Comparison of ENCODE assay signal across 26 cellular contexts in the genomic region with DNA sequence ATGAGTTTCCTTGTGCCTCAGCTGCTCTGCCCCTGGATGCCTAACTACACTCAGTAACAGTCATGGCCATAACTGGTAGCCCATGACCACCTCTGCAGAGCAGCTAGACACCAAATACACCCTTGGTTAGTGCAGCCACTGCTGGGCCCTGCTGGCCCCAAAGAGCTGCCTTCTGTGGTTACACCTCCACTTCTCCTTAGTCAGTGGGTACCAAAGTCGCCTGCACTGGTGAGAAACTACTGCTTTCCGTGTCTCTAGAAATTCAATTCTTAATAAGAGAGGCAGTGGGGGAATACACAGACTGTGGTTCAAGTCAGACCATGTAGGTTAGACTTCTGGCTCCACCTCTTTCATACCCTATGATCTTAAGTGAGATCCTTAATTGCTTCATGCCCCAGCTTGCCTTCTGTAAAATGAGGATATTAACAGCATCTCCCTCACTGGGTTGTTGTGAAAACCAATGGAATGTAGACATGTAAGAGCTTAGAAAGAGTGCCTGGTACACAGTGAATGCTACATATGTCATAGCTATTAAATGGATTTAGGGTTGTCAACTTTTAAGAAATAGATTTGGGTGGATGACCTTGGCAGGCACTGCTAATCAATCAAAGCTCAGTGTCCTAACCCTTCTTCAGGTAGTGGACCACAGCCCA. TPM values are rescaled to one million over a fixed set of nuclear protein-coding genes. Genes with fewer than 3 reads are reported as not detected.
A peak's percentile ranks its signal among the peaks of the same experiment; 100 is the strongest.
DNase-seq lines count a peak whose midpoint lies in the region; ATAC-seq and TF ChIP-seq lines count a peak whose summit lies in the region.
"Had no signal": no experiment of that assay in that cellular context is flagged by ENCODE, and none has a peak within 500 bp of the region (broad histone marks: within the 10 kb centered on the region; RNA-seq: fewer than 3 reads in every experiment).

No MANE protein-coding gene starts in this region.

- peaks cover 18% of the 10 kb centered on the region for H3K4me1 ChIP-seq in CD8-positive, alpha-beta memory T cell (ENCODE audit: insufficient read depth, low read length)
- H3K4me1 ChIP-seq in foreskin keratinocyte = peaks cover 6% of the 10 kb centered on the region
- H3K4me1 ChIP-seq: prostate gland had no signal

- ATAC-seq in foreskin keratinocyte = peak; percentile 26
- peak; percentile 82 for ATAC-seq in stimulated activated effector memory CD8-positive, alpha-beta T cell treated with anti-CD3 and anti-CD28 coated beads, Interleukin-12 subunit alpha, Interleukin-12 subunit beta, amount 100 ng/mL, for 72 hours
- no peak for ATAC-seq in HG02981 (IDR thresholded peaks at IDR 0.05; ENCODE audit: unreplicated experiment)
- no peak for ATAC-seq in HG02973 (IDR thresholded peaks at IDR 0.05; ENCODE audit: unreplicated experiment)
- ATAC-seq: left lung had no signal

- no peaks in the 10 kb centered on the region for H3K27me3 ChIP-seq in CD8-positive, alpha-beta memory T cell (ENCODE audit: insufficient read depth, low read length, poor library complexity, severe bottlenecking)
- no peaks in the 10 kb centered on the region for H3K27me3 ChIP-seq in foreskin keratinocyte
- H3K27me3 ChIP-seq: left lung, SJCRH30 had no signal

- DNase-seq in CD8-positive, alpha-beta memory T cell = no peak
- no peak for DNase-seq in activated T-helper 1 cell treated with anti-CD3 and anti-CD28 coated beads, Interleukin-12 subunit alpha, Interleukin-12 subunit beta, Interleukin-2, Interleukin-4 antibody, amounts not matched to agents 30 ng/mL and 10 ng/mL and 1 ng/mL, durations not matched to agents 14 hours and 24 hours and 36 hours (ENCODE audit: low spot score)
- DNase-seq in foreskin keratinocyte = peak; percentile 71 to 73
- DNase-seq in stimulated activated effector memory CD8-positive, alpha-beta T cell treated with anti-CD3 and anti-CD28 coated beads, Interleukin-12 subunit alpha, Interleukin-12 subunit beta, amount 100 ng/mL, for 72 hours (ENCODE audit: low spot score in 2 of 2) = no peak
- DNase-seq in DMS153 treated with DMSO at 0.1 percent for 48 hours (lab: John Stamatoyannopoulos, UW; ENCODE audit: unreplicated experiment) = no peak
- DNase-seq in SK-N-DZ (ENCODE audit: low spot score) = no peak
- DNase-seq: ACHN; activated CD4-positive, alpha-beta T cell treated with anti-CD3 and anti-CD28 coated beads, Interleukin-2, amount 50 U/mL, for 1 hour; activated CD8-positive, alpha-beta memory T cell treated with anti-CD3 and anti-CD28 coated beads, Interleukin-2, amount 50 U/mL, for 48 hours; activated gamma-delta T cell treated with Interleukin-2 at 50 U/mL for 16 hours; amniotic stem cell; caudate nucleus; DMS153; GDM1; head of caudate nucleus; HFFc6; left lung; MM.1S; NCI-H146; NCI-H226; SJCRH30; stimulated activated CD4-positive, alpha-beta T cell treated with anti-CD3 and anti-CD28 coated beads, Interleukin-1b, Interleukin-23, amount 100 ng/mL, for 48 hours had no signal

- H3K36me3 ChIP-seq in CD8-positive, alpha-beta memory T cell (ENCODE audit: insufficient read depth, low read length) = no peaks in the 10 kb centered on the region
- H3K36me3 ChIP-seq: left lung, prostate gland had no signal

- H3K27ac Mint-ChIP-seq in CD8-positive, alpha-beta memory T cell = peak overlapping the region in 5 of 8 donors; percentile 5 to 72 (median 20)
- H3K27ac Mint-ChIP-seq in activated T-helper 1 cell treated with anti-CD3 and anti-CD28 coated beads, Interleukin-12 subunit alpha, Interleukin-12 subunit beta, Interleukin-2, Interleukin-4 antibody, amounts not matched to agents 30 ng/mL and 10 ng/mL and 1 ng/mL, durations not matched to agents 14 hours and 24 hours and 36 hours = peak overlapping the region; percentile 1
- H3K27ac Mint-ChIP-seq in stimulated activated effector memory CD8-positive, alpha-beta T cell treated with anti-CD3 and anti-CD28 coated beads, Interleukin-12 subunit alpha, Interleukin-12 subunit beta, amount 100 ng/mL, for 72 hours = no peak overlapping the region
- H3K27ac Mint-ChIP-seq: HFFc6 had no signal

- peaks cover 47 to 75% (median 61%) of the 10 kb centered on the region in 3 donors for H3K4me1 Mint-ChIP-seq in CD8-positive, alpha-beta memory T cell
- peaks cover 30% of the 10 kb centered on the region for H3K4me1 Mint-ChIP-seq in activated T-helper 1 cell treated with anti-CD3 and anti-CD28 coated beads, Interleukin-12 subunit alpha, Interleukin-12 subunit beta, Interleukin-2, Interleukin-4 antibody, amounts not matched to agents 30 ng/mL and 10 ng/mL and 1 ng/mL, durations not matched to agents 14 hours and 24 hours and 36 hours (ENCODE audit: low read depth)
- H3K4me1 Mint-ChIP-seq in stimulated activated effector memory CD8-positive, alpha-beta T cell treated with anti-CD3 and anti-CD28 coated beads, Interleukin-12 subunit alpha, Interleukin-12 subunit beta, amount 100 ng/mL, for 72 hours = peaks cover 67% of the 10 kb centered on the region

- no peak for TF ChIP-seq CTCF in foreskin keratinocyte (conservative IDR thresholded peaks at IDR 0.05)

- H3K36me3 Mint-ChIP-seq in CD8-positive, alpha-beta memory T cell = peaks cover 2 to 12% (median 11%) of the 10 kb centered on the region in 3 donors
- peaks cover 46% of the 10 kb centered on the region for H3K36me3 Mint-ChIP-seq in activated T-helper 1 cell treated with anti-CD3 and anti-CD28 coated beads, Interleukin-12 subunit alpha, Interleukin-12 subunit beta, Interleukin-2, Interleukin-4 antibody, amounts not matched to agents 30 ng/mL and 10 ng/mL and 1 ng/mL, durations not matched to agents 14 hours and 24 hours and 36 hours (ENCODE audit: low read depth)
- peaks cover 7% of the 10 kb centered on the region for H3K36me3 Mint-ChIP-seq in stimulated activated effector memory CD8-positive, alpha-beta T cell treated with anti-CD3 and anti-CD28 coated beads, Interleukin-12 subunit alpha, Interleukin-12 subunit beta, amount 100 ng/mL, for 72 hours

- intact Hi-C loops in activated T-helper 1 cell treated with anti-CD3 and anti-CD28 coated beads, Interleukin-12 subunit alpha, Interleukin-12 subunit beta, Interleukin-2, Interleukin-4 antibody, amounts not matched to agents 30 ng/mL and 10 ng/mL and 1 ng/mL, durations not matched to agents 14 hours and 24 hours and 36 hours (cut with micrococcal nuclease) = no loop called here

- no peaks in the 10 kb centered on the region for H3K9me3 ChIP-seq in CD8-positive, alpha-beta memory T cell (ENCODE audit: low read length)
- H3K9me3 ChIP-seq: prostate gland had no signal

- H3K27me3 Mint-ChIP-seq in CD8-positive, alpha-beta memory T cell = peaks cover 0 to 2% of the 10 kb centered on the region in 2 donors
- no peaks in the 10 kb centered on the region for H3K27me3 Mint-ChIP-seq in activated T-helper 1 cell treated with anti-CD3 and anti-CD28 coated beads, Interleukin-12 subunit alpha, Interleukin-12 subunit beta, Interleukin-2, Interleukin-4 antibody, amounts not matched to agents 30 ng/mL and 10 ng/mL and 1 ng/mL, durations not matched to agents 14 hours and 24 hours and 36 hours (ENCODE audit: insufficient read depth)

- CTCF ChIA-PET in CD8-positive, alpha-beta memory T cell (lab: Charles Lee) = interaction anchor here (1.0 to 1.9 kb wide), 3 partner anchors 15 to 26 kb away, joined by 3 to 4 read pairs (median 3); no protein-coding TSS in a partner anchor

- peaks cover 0 to 13% (median 6%) of the 10 kb centered on the region in 5 donors for H3K9me3 Mint-ChIP-seq in CD8-positive, alpha-beta memory T cell
- H3K9me3 Mint-ChIP-seq in activated T-helper 1 cell treated with anti-CD3 and anti-CD28 coated beads, Interleukin-12 subunit alpha, Interleukin-12 subunit beta, Interleukin-2, Interleukin-4 antibody, amounts not matched to agents 30 ng/mL and 10 ng/mL and 1 ng/mL, durations not matched to agents 14 hours and 24 hours and 36 hours = peaks cover 41% of the 10 kb centered on the region
- peaks cover 9% of the 10 kb centered on the region for H3K9me3 Mint-ChIP-seq in stimulated activated effector memory CD8-positive, alpha-beta T cell treated with anti-CD3 and anti-CD28 coated beads, Interleukin-12 subunit alpha, Interleukin-12 subunit beta, amount 100 ng/mL, for 72 hours

- POLR2A ChIA-PET in CD8-positive, alpha-beta memory T cell (lab: Charles Lee) = no interaction called here

- H3K4me3 Mint-ChIP-seq in CD8-positive, alpha-beta memory T cell = peak overlapping the region in 1 of 7 donors; percentile 38
- H3K4me3 Mint-ChIP-seq in activated T-helper 1 cell treated with anti-CD3 and anti-CD28 coated beads, Interleukin-12 subunit alpha, Interleukin-12 subunit beta, Interleukin-2, Interleukin-4 antibody, amounts not matched to agents 30 ng/mL and 10 ng/mL and 1 ng/mL, durations not matched to agents 14 hours and 24 hours and 36 hours = no peak overlapping the region
- H3K4me3 Mint-ChIP-seq in stimulated activated effector memory CD8-positive, alpha-beta T cell treated with anti-CD3 and anti-CD28 coated beads, Interleukin-12 subunit alpha, Interleukin-12 subunit beta, amount 100 ng/mL, for 72 hours = no peak overlapping the region
- H3K4me3 Mint-ChIP-seq: HFFc6 had no signal

- H3K27ac ChIP-seq in CD8-positive, alpha-beta memory T cell (ENCODE audit: low read depth, low read length) = no peak overlapping the region
- H3K27ac ChIP-seq in foreskin keratinocyte = no peak overlapping the region
- H3K27ac ChIP-seq: C4-2B, prostate gland had no signal

- H3K4me3 ChIP-seq in CD8-positive, alpha-beta memory T cell (ENCODE audit: low read length) = no peak overlapping the region
- H3K4me3 ChIP-seq: left lung, prostate gland, SJCRH30 had no signal

RNA-seq across cellular contexts. Expression of gene HEG1, which starts 18.2 kb away (rescaled TPM):
- 10 to 100 TPM; 20.9 to 21.3 TPM for total RNA-seq in CD8-positive, alpha-beta memory T cell
- polyA plus RNA-seq in CD8-positive, alpha-beta memory T cell = 6.3 TPM
- total RNA-seq in activated T-helper 1 cell treated with anti-CD3 and anti-CD28 coated beads, Interleukin-12 subunit alpha, Interleukin-12 subunit beta, Interleukin-2, Interleukin-4 antibody, amounts not matched to agents 30 ng/mL and 10 ng/mL and 1 ng/mL, durations not matched to agents 14 hours and 24 hours and 36 hours = 43.7 and 45.1 TPM in 2 replicates
- 15.7 and 19.6 TPM in 2 replicates for total RNA-seq in foreskin keratinocyte
- polyA plus RNA-seq in foreskin keratinocyte = 2.2 and 3.3 TPM in 2 replicates
- 2.4 and 8.2 TPM in 2 replicates for polyA plus RNA-seq in SK-N-DZ (2014; cell fraction: cytosol; rRNA removed)
- 1.9 and 3.7 TPM in 2 replicates for polyA plus RNA-seq in SK-N-DZ (2014; cell fraction: nucleus; rRNA removed)

Comparison
In these comparisons a context has a peak if more than half of its experiments do, and no peak if none do; other contexts are left out.
1. DNase-seq: peak in foreskin keratinocyte (2 of 2); none in CD8-positive, alpha-beta memory T cell (0 of 5), activated T-helper 1 cell treated with anti-CD3 and anti-CD28 coated beads, Interleukin-12 subunit alpha, Interleukin-12 subunit beta, Interleukin-2, Interleukin-4 antibody, amounts not matched to agents 30 ng/mL and 10 ng/mL and 1 ng/mL, durations not matched to agents 14 hours and 24 hours and 36 hours (single experiment), stimulated activated effector memory CD8-positive, alpha-beta T cell treated with anti-CD3 and anti-CD28 coated beads, Interleukin-12 subunit alpha, Interleukin-12 subunit beta, amount 100 ng/mL, for 72 hours (0 of 2), DMS153 treated with DMSO at 0.1 percent for 48 hours (single experiment) and SK-N-DZ (single experiment).
2. ATAC-seq: peak in foreskin keratinocyte (single experiment) and stimulated activated effector memory CD8-positive, alpha-beta T cell treated with anti-CD3 and anti-CD28 coated beads, Interleukin-12 subunit alpha, Interleukin-12 subunit beta, amount 100 ng/mL, for 72 hours (single experiment); none in HG02981 (single experiment) and HG02973 (single experiment).